Comparison of ENCODE assay signal across 8 cellular contexts in genomic region chr1:192809286-192810252, GRCh38. TPM values are rescaled to one million over a fixed set of nuclear protein-coding genes. Genes with fewer than 3 reads are reported as not detected.
A peak's percentile ranks its signal among the peaks of the same experiment; 100 is the strongest.
DNase-seq lines count a peak whose midpoint lies in the region; ATAC-seq and TF ChIP-seq lines count a peak whose summit lies in the region.

No MANE protein-coding gene starts in this region.

- H3K36me3 Mint-ChIP-seq in naive B cell, result peaks cover 0 to 7% of the 10 kb centered on the region in 2 donors

- in situ Hi-C loops in ACHN (cut with HindIII; ENCODE audit: low pct_ligation_motif_present, low pct_unique_long_range_greater_than_20kb, low sequenced_read_pairs), result loop anchor here (25.0 kb wide), 1 partner anchor 203 kb away; no protein-coding TSS in a partner anchor

- WGBS in esophagus, 2 donors, result 19 to 23% methylated on average over 26 of the region's 26 CpGs
- WGBS in suprapubic skin, result 18% methylated on average over 26 of the region's 26 CpGs

- H3K4me3 Mint-ChIP-seq in naive B cell, result peak overlapping the region; percentile 95 to 99 (median 98)

- TF ChIP-seq POLR2A in suprapubic skin (IDR thresholded peaks at IDR 0.05), result no peak

- no peak for TF ChIP-seq EP300 in suprapubic skin (IDR thresholded peaks at IDR 0.05)

- H3K4me1 ChIP-seq in esophagus (ENCODE audit: control insufficient read depth in 2 of 2, insufficient read depth in 2 of 2, low read length in 1 of 2), result peaks cover 0 to 3% of the 10 kb centered on the region in 2 donors
- H3K4me1 ChIP-seq in suprapubic skin, result peaks cover 32% of the 10 kb centered on the region

- H3K27me3 Mint-ChIP-seq in naive B cell, result peaks cover 0 to 7% (median under 1%) of the 10 kb centered on the region in 3 donors

- TF ChIP-seq CTCF in suprapubic skin (IDR thresholded peaks at IDR 0.05), result no peak

- peaks cover 21 to 36% (median 30%) of the 10 kb centered on the region in 3 donors for H3K4me1 Mint-ChIP-seq in naive B cell

- peaks cover 0 to 1% (median 0%) of the 10 kb centered on the region in 7 donors for H3K9me3 Mint-ChIP-seq in naive B cell

- H3K27me3 ChIP-seq in esophagus (ENCODE audit: control insufficient read depth in 1 of 2, insufficient read depth in 2 of 2, low read length in 2 of 2) (no peaks in the 10 kb centered on the region), suprapubic skin (no peaks in the 10 kb centered on the region)

- peak overlapping the region; percentile 80 to 83 for H3K27ac ChIP-seq in esophagus (ENCODE audit: low read depth in 2 of 2, low read length in 1 of 2)
- H3K27ac ChIP-seq in suprapubic skin, result peak overlapping the region; percentile 93

- peak in 1 of 2 donors; percentile 12 for ATAC-seq in naive B cell (ENCODE audit: low read depth in 2 of 2)
- no peak for ATAC-seq in GM18861 (IDR thresholded peaks at IDR 0.05; ENCODE audit: unreplicated experiment)

- peaks cover 0 to 7% of the 10 kb centered on the region in 2 donors for H3K36me3 ChIP-seq in esophagus (ENCODE audit: control insufficient read depth in 2 of 2, insufficient read depth in 2 of 2, low read length in 1 of 2)
- peaks cover 9% of the 10 kb centered on the region for H3K36me3 ChIP-seq in suprapubic skin

- DNase-seq in ACHN (peak; percentile 73), H4 (ENCODE audit: low spot score) (peak; percentile 44), NCI-H526 treated with DMSO at 0.1 percent for 48 hours (lab: John Stamatoyannopoulos, UW) (peak; percentile 37), activated T-cell treated with anti-CD3 and anti-CD28 coated beads for 24 hours (ENCODE audit: low read depth) (peak; percentile 40), naive B cell (no peak), suprapubic skin (ENCODE audit: low spot score in 2 of 2) (peak in 1 of 2 donors; percentile 69)

- peak overlapping the region; percentile 96 to 99 (median 98) for H3K27ac Mint-ChIP-seq in naive B cell

- H3K9me3 ChIP-seq in esophagus (ENCODE audit: control insufficient read depth in 2 of 2, insufficient read depth in 1 of 2, low read depth in 1 of 2, low read length in 1 of 2), result no peaks in the 10 kb centered on the region
- no peaks in the 10 kb centered on the region for H3K9me3 ChIP-seq in suprapubic skin

- H3K4me3 ChIP-seq in esophagus (ENCODE audit: low read depth in 1 of 2, low read length in 2 of 2) (peak overlapping the region; percentile 61 to 81), suprapubic skin (peak overlapping the region; percentile 90)

RNA-seq across cellular contexts. Expression of gene RGS2, which starts 0.7 kb away (rescaled TPM):
- total RNA-seq in H4 (2014; rRNA removed; shearing (Covaris generic)), result 42.7 and 44.5 TPM in 2 replicates
- polyA plus RNA-seq in esophagus (10 to 100 TPM; 31.4 to 52.5 TPM), naive B cell (ENCODE audit: low read depth in 6 of 6) (100 to 1,000 TPM in 5 of 6 donors, 10 to 100 TPM in 1; 83.1 to 691 (median 187) TPM)
- 10 to 100 TPM; 20.4 to 84.5 (median 36.4) TPM for total RNA-seq in suprapubic skin
